ENCODE assay signal across 33 cellular contexts in genomic region chr9:36665387-36665786, GRCh38.
DNase-seq lines count a peak whose midpoint lies in the region; ATAC-seq and TF ChIP-seq lines count a peak whose summit lies in the region.
"Had no signal": no experiment of that assay in that cellular context is flagged by ENCODE, and none has a peak within 500 bp of the region (broad histone marks: within the 10 kb centered on the region; RNA-seq: fewer than 3 reads in every experiment).

No MANE protein-coding gene starts in this region.

- ATAC-seq in stimulated activated naive CD8-positive, alpha-beta T cell treated with anti-CD3 and anti-CD28 coated beads, Interleukin-15, amount 100 ng/mL, for 72 hours: no peak
- ATAC-seq: activated naive CD8-positive, alpha-beta T cell treated with anti-CD3 and anti-CD28 coated beads, Interleukin-2, amount 50 U/mL, for 24 hours; activated T-cell treated with anti-CD3 and anti-CD28 coated beads, Interleukin-2, amount 50 U/mL, for 4 hours; CD8-positive, alpha-beta T cell; gastrocnemius medialis; left lobe of liver; psoas muscle had no signal

- no peaks in the 10 kb centered on the region for H4K20me1 ChIP-seq in OCI-LY3 (ENCODE audit: insufficient read depth, low read length)

- peak overlapping the region; percentile 36 for H3K4me3 ChIP-seq in OCI-LY3 (ENCODE audit: low read length)
- H3K4me3 ChIP-seq: gastrocnemius medialis, GM23248, psoas muscle, thoracic aorta had no signal

- H2AFZ ChIP-seq in OCI-LY3 (ENCODE audit: low read depth, low read length): no peak overlapping the region
- H2AFZ ChIP-seq: GM23248 had no signal

- intact Hi-C loops in activated CD4-positive, alpha-beta memory T cell treated with anti-CD3 and anti-CD28 coated beads for 36 hours (cut with micrococcal nuclease): loop anchor here (10.0 kb wide), 1 partner anchor 71 kb away; no protein-coding TSS in a partner anchor

- POLR2A ChIA-PET in activated CD4-positive, alpha-beta memory T cell treated with anti-CD3 and anti-CD28 coated beads, Interleukin-2, amount 10 ng/mL, durations not matched to agents 7 days and 5 days (lab: Charles Lee): interaction anchor here (1.3 kb wide), 1 partner anchor 287 kb away, joined by 3 read pairs; no protein-coding TSS in a partner anchor
- POLR2A ChIA-PET in activated CD4-positive, alpha-beta memory T cell treated with anti-CD3 and anti-CD28 coated beads for 36 hours (lab: Charles Lee): no interaction called here

- peak overlapping the region; percentile 91 for H3K27ac ChIP-seq in OCI-LY3 (ENCODE audit: low read length)
- H3K27ac ChIP-seq: 22Rv1, epithelial cell of prostate, gastrocnemius medialis, GM23248, neutrophil, psoas muscle, thoracic aorta, WERI-Rb-1 had no signal

- peaks cover 53% of the 10 kb centered on the region for H3K36me3 Mint-ChIP-seq in activated CD4-positive, alpha-beta memory T cell treated with anti-CD3 and anti-CD28 coated beads, Interleukin-2, amount 10 ng/mL, durations not matched to agents 7 days and 5 days (ENCODE audit: low read depth)
- peaks cover 36% of the 10 kb centered on the region for H3K36me3 Mint-ChIP-seq in activated CD4-positive, alpha-beta memory T cell treated with anti-CD3 and anti-CD28 coated beads for 36 hours
- peaks cover 13% of the 10 kb centered on the region for H3K36me3 Mint-ChIP-seq in type B pancreatic cell
- H3K36me3 Mint-ChIP-seq: CD8-positive, alpha-beta T cell had no signal

- H3K9me3 Mint-ChIP-seq in activated CD4-positive, alpha-beta memory T cell treated with anti-CD3 and anti-CD28 coated beads, Interleukin-2, amount 10 ng/mL, durations not matched to agents 7 days and 5 days: no peaks in the 10 kb centered on the region
- H3K9me3 Mint-ChIP-seq in activated CD4-positive, alpha-beta memory T cell treated with anti-CD3 and anti-CD28 coated beads for 36 hours: no peaks in the 10 kb centered on the region
- no peaks in the 10 kb centered on the region for H3K9me3 Mint-ChIP-seq in type B pancreatic cell
- H3K9me3 Mint-ChIP-seq in stimulated activated naive CD8-positive, alpha-beta T cell treated with anti-CD3 and anti-CD28 coated beads, Interleukin-15, amount 100 ng/mL, for 72 hours: no peaks in the 10 kb centered on the region
- H3K9me3 Mint-ChIP-seq: activated CD4-positive, alpha-beta T cell treated with anti-CD3 and anti-CD28 coated beads, Interleukin-2, amount 10 ng/mL, durations not matched to agents 24 days and 14 days; activated naive CD8-positive, alpha-beta T cell treated with anti-CD3 and anti-CD28 coated beads, Interleukin-2, amount 50 U/mL, for 24 hours; activated T-cell treated with anti-CD3 and anti-CD28 coated beads, Interleukin-2, amount 50 U/mL, for 4 hours; CD8-positive, alpha-beta T cell had no signal

- H3K27me3 ChIP-seq in OCI-LY3 (ENCODE audit: low read depth, low read length): no peaks in the 10 kb centered on the region
- H3K27me3 ChIP-seq: gastrocnemius medialis, neutrophil had no signal

- CTCF ChIA-PET in activated CD4-positive, alpha-beta memory T cell treated with anti-CD3 and anti-CD28 coated beads, Interleukin-2, amount 10 ng/mL, durations not matched to agents 7 days and 5 days (lab: Charles Lee): interaction anchor here (1.5 kb wide), 1 partner anchor 63 kb away, joined by 3 read pairs; no protein-coding TSS in a partner anchor
- CTCF ChIA-PET in activated CD4-positive, alpha-beta memory T cell treated with anti-CD3 and anti-CD28 coated beads for 36 hours (lab: Charles Lee): no interaction called here

- peaks cover 31% of the 10 kb centered on the region for H3K4me1 ChIP-seq in OCI-LY3 (ENCODE audit: low read length)
- H3K4me1 ChIP-seq: gastrocnemius medialis, psoas muscle had no signal

- no peaks in the 10 kb centered on the region; the same call in none of the 2 replicates for H3K79me2 ChIP-seq in OCI-LY3 (ENCODE audit: low read length)

- DNase-seq in activated CD4-positive, alpha-beta memory T cell treated with anti-CD3 and anti-CD28 coated beads, Interleukin-2, amount 10 ng/mL, durations not matched to agents 7 days and 5 days: no peak
- no peak for DNase-seq in activated CD4-positive, alpha-beta memory T cell treated with anti-CD3 and anti-CD28 coated beads for 36 hours
- DNase-seq in dermis blood vessel endothelial cell (peak; percentile 21), type B pancreatic cell (ENCODE audit: extremely low spot score, unreplicated experiment) (no peak), DMS153 treated with DMSO at 0.1 percent for 48 hours (lab: John Stamatoyannopoulos, UW; ENCODE audit: unreplicated experiment) (no peak)
- DNase-seq in stimulated activated naive CD8-positive, alpha-beta T cell treated with anti-CD3 and anti-CD28 coated beads, Interleukin-15, amount 100 ng/mL, for 72 hours: no peak
- no peak for DNase-seq in stimulated activated CD4-positive, alpha-beta T cell treated with anti-CD3 and anti-CD28 coated beads, Interleukin-4, amount 100 ng/mL, for 24 hours
- DNase-seq: activated gamma-delta T cell treated with Interleukin-2 at 50 U/mL for 16 hours; activated naive CD8-positive, alpha-beta T cell treated with anti-CD3 and anti-CD28 coated beads, Interleukin-2, amount 50 U/mL, for 24 hours; activated T-cell treated with anti-CD3 and anti-CD28 coated beads, Interleukin-2, amount 50 U/mL, for 4 hours; CD8-positive, alpha-beta T cell; effector CD4-positive, alpha-beta T cell; gastrocnemius medialis; hippocampal formation; NCI-H1048; NCI-H187; NCI-H2171; NCI-H510A treated with DMSO at 0.1 percent for 48 hours; NK-92 treated with Interleukin-12 subunit alpha and Interleukin-12 subunit beta, amount 100 ng/mL, for 24 hours; psoas muscle; SHP77 treated with DMSO at 0.1 percent for 48 hours; stimulated activated naive CD4-positive, alpha-beta T cell; T1000; WERI-Rb-1 had no signal

- no peak overlapping the region for H3K4me3 Mint-ChIP-seq in activated CD4-positive, alpha-beta memory T cell treated with anti-CD3 and anti-CD28 coated beads, Interleukin-2, amount 10 ng/mL, durations not matched to agents 7 days and 5 days
- no peak overlapping the region for H3K4me3 Mint-ChIP-seq in activated CD4-positive, alpha-beta memory T cell treated with anti-CD3 and anti-CD28 coated beads for 36 hours
- peak overlapping the region; percentile 11 for H3K4me3 Mint-ChIP-seq in type B pancreatic cell
- H3K4me3 Mint-ChIP-seq in stimulated activated naive CD8-positive, alpha-beta T cell treated with anti-CD3 and anti-CD28 coated beads, Interleukin-15, amount 100 ng/mL, for 72 hours: no peak overlapping the region
- H3K4me3 Mint-ChIP-seq: activated naive CD8-positive, alpha-beta T cell treated with anti-CD3 and anti-CD28 coated beads, Interleukin-2, amount 50 U/mL, for 24 hours; activated T-cell treated with anti-CD3 and anti-CD28 coated beads, Interleukin-2, amount 50 U/mL, for 4 hours; brain; CD8-positive, alpha-beta T cell had no signal

- H3K9me3 ChIP-seq in OCI-LY3 (ENCODE audit: insufficient read depth, low read length): peaks cover 3% of the 10 kb centered on the region; the same call in 1 of the 2 replicates
- H3K9me3 ChIP-seq: neutrophil, psoas muscle, thoracic aorta had no signal

- H3K27ac Mint-ChIP-seq in activated CD4-positive, alpha-beta memory T cell treated with anti-CD3 and anti-CD28 coated beads, Interleukin-2, amount 10 ng/mL, durations not matched to agents 7 days and 5 days: peak overlapping the region; percentile 16
- H3K27ac Mint-ChIP-seq in activated CD4-positive, alpha-beta memory T cell treated with anti-CD3 and anti-CD28 coated beads for 36 hours: no peak overlapping the region
- peak overlapping the region; percentile 3 for H3K27ac Mint-ChIP-seq in type B pancreatic cell
- H3K27ac Mint-ChIP-seq in stimulated activated naive CD8-positive, alpha-beta T cell treated with anti-CD3 and anti-CD28 coated beads, Interleukin-15, amount 100 ng/mL, for 72 hours: no peak overlapping the region
- H3K27ac Mint-ChIP-seq: activated naive CD8-positive, alpha-beta T cell treated with anti-CD3 and anti-CD28 coated beads, Interleukin-2, amount 50 U/mL, for 24 hours; brain; CD8-positive, alpha-beta T cell had no signal

- TF ChIP-seq CTCF in OCI-LY3 (IDR thresholded peaks at IDR 0.05; ENCODE audit: low read depth, low read length) (no peak), type B pancreatic cell (conservative IDR thresholded peaks at IDR 0.05) (no peak)

- H3K4me1 Mint-ChIP-seq in activated CD4-positive, alpha-beta memory T cell treated with anti-CD3 and anti-CD28 coated beads, Interleukin-2, amount 10 ng/mL, durations not matched to agents 7 days and 5 days: peaks cover 18% of the 10 kb centered on the region
- peaks cover 12% of the 10 kb centered on the region for H3K4me1 Mint-ChIP-seq in activated CD4-positive, alpha-beta memory T cell treated with anti-CD3 and anti-CD28 coated beads for 36 hours (ENCODE audit: low read depth)
- no peaks in the 10 kb centered on the region for H3K4me1 Mint-ChIP-seq in type B pancreatic cell (ENCODE audit: unreplicated experiment)
- peaks cover 13% of the 10 kb centered on the region for H3K4me1 Mint-ChIP-seq in stimulated activated naive CD8-positive, alpha-beta T cell treated with anti-CD3 and anti-CD28 coated beads, Interleukin-15, amount 100 ng/mL, for 72 hours
- H3K4me1 Mint-ChIP-seq: brain had no signal

- H3K36me3 ChIP-seq in OCI-LY3 (replicated peaks; ENCODE audit: low read depth, low read length): peaks cover 27% of the 10 kb centered on the region
- H3K36me3 ChIP-seq: gastrocnemius medialis, thoracic aorta had no signal

- peak overlapping the region; percentile 77 for H3K4me2 ChIP-seq in OCI-LY3 (ENCODE audit: low read length)

- H3K27me3 Mint-ChIP-seq in activated CD4-positive, alpha-beta memory T cell treated with anti-CD3 and anti-CD28 coated beads, Interleukin-2, amount 10 ng/mL, durations not matched to agents 7 days and 5 days: no peaks in the 10 kb centered on the region
- no peaks in the 10 kb centered on the region for H3K27me3 Mint-ChIP-seq in activated CD4-positive, alpha-beta memory T cell treated with anti-CD3 and anti-CD28 coated beads for 36 hours
- no peaks in the 10 kb centered on the region for H3K27me3 Mint-ChIP-seq in type B pancreatic cell
- no peaks in the 10 kb centered on the region for H3K27me3 Mint-ChIP-seq in stimulated activated naive CD8-positive, alpha-beta T cell treated with anti-CD3 and anti-CD28 coated beads, Interleukin-15, amount 100 ng/mL, for 72 hours
- H3K27me3 Mint-ChIP-seq: activated CD4-positive, alpha-beta T cell treated with anti-CD3 and anti-CD28 coated beads, Interleukin-2, amount 10 ng/mL, durations not matched to agents 24 days and 14 days; activated naive CD8-positive, alpha-beta T cell treated with anti-CD3 and anti-CD28 coated beads, Interleukin-2, amount 50 U/mL, for 24 hours; brain had no signal

- H3K9ac ChIP-seq in OCI-LY3 (ENCODE audit: low read length): peak overlapping the region; percentile 45
- H3K9ac ChIP-seq: GM23248 had no signal

Comparison
In these comparisons a context has a peak if more than half of its experiments do, and no peak if none do; other contexts are left out.
1. H3K27ac Mint-ChIP-seq: peak in activated CD4-positive, alpha-beta memory T cell treated with anti-CD3 and anti-CD28 coated beads, Interleukin-2, amount 10 ng/mL, durations not matched to agents 7 days and 5 days (single experiment) and type B pancreatic cell (single experiment); none in activated CD4-positive, alpha-beta memory T cell treated with anti-CD3 and anti-CD28 coated beads for 36 hours (single experiment) and stimulated activated naive CD8-positive, alpha-beta T cell treated with anti-CD3 and anti-CD28 coated beads, Interleukin-15, amount 100 ng/mL, for 72 hours (0 of 2).